Comparison of ENCODE assay signal across 8 cellular contexts in genomic region chr1:235127203-235127602, GRCh38. TPM values are rescaled to one million over a fixed set of nuclear protein-coding genes. Genes with fewer than 3 reads are reported as not detected.
DNase-seq lines count a peak whose midpoint lies in the region; ATAC-seq and TF ChIP-seq lines count a peak whose summit lies in the region.

No MANE protein-coding gene starts in this region.

- H3K9me3 Mint-ChIP-seq in dendritic cell treated with granulocyte-macrophage colony-stimulating factor and Interleukin-4, amounts not matched to agents 40 ng/mL and 50 ng/mL, for 4 days = no peaks in the 10 kb centered on the region
- no peaks in the 10 kb centered on the region for H3K9me3 Mint-ChIP-seq in naive thymus-derived CD8-positive, alpha-beta T cell

- POLR2A ChIA-PET in naive thymus-derived CD8-positive, alpha-beta T cell (lab: Charles Lee) = interaction anchor here (1.1 to 4.1 kb wide), 5 partner anchors 24 to 201 kb away, joined by 3 to 24 read pairs (median 6); partner anchors contain the start of genes ARID4B, GGPS1 and RBM34

- peaks cover 59% of the 10 kb centered on the region for H3K36me3 Mint-ChIP-seq in dendritic cell treated with granulocyte-macrophage colony-stimulating factor and Interleukin-4, amounts not matched to agents 40 ng/mL and 50 ng/mL, for 4 days (ENCODE audit: low read depth)
- H3K36me3 Mint-ChIP-seq in naive thymus-derived CD8-positive, alpha-beta T cell = peaks cover 0 to 42% (median 7%) of the 10 kb centered on the region in 3 donors

- no peaks in the 10 kb centered on the region for H3K9me3 ChIP-seq in BLaER1

- no peaks in the 10 kb centered on the region for H3K27me3 Mint-ChIP-seq in dendritic cell treated with granulocyte-macrophage colony-stimulating factor and Interleukin-4, amounts not matched to agents 40 ng/mL and 50 ng/mL, for 4 days
- H3K27me3 Mint-ChIP-seq in naive thymus-derived CD8-positive, alpha-beta T cell = no peaks in the 10 kb centered on the region

- H3K9ac ChIP-seq in BLaER1 = peak overlapping the region; percentile 98

- no peak for ATAC-seq in naive thymus-derived CD8-positive, alpha-beta T cell
- no peak for ATAC-seq in HG03135 (IDR thresholded peaks at IDR 0.05; ENCODE audit: unreplicated experiment)
- ATAC-seq in GM21423 (IDR thresholded peaks at IDR 0.05; ENCODE audit: unreplicated experiment) = no peak

- H3K4me3 Mint-ChIP-seq in dendritic cell treated with granulocyte-macrophage colony-stimulating factor and Interleukin-4, amounts not matched to agents 40 ng/mL and 50 ng/mL, for 4 days = peak overlapping the region; percentile 98
- peak overlapping the region; percentile 86 to 98 (median 96) for H3K4me3 Mint-ChIP-seq in naive thymus-derived CD8-positive, alpha-beta T cell

- H3K27ac ChIP-seq in BLaER1 (peak overlapping the region; percentile 97), substantia nigra (ENCODE audit: low read depth, low read length, poor library complexity, severe bottlenecking) (no peak overlapping the region)

- H3K36me3 ChIP-seq in BLaER1 = peaks cover 63% of the 10 kb centered on the region

- peaks cover 50% of the 10 kb centered on the region for H3K4me1 Mint-ChIP-seq in dendritic cell treated with granulocyte-macrophage colony-stimulating factor and Interleukin-4, amounts not matched to agents 40 ng/mL and 50 ng/mL, for 4 days (ENCODE audit: low read depth)
- peaks cover 18 to 62% (median 59%) of the 10 kb centered on the region in 4 donors for H3K4me1 Mint-ChIP-seq in naive thymus-derived CD8-positive, alpha-beta T cell

- H3K27ac Mint-ChIP-seq in dendritic cell treated with granulocyte-macrophage colony-stimulating factor and Interleukin-4, amounts not matched to agents 40 ng/mL and 50 ng/mL, for 4 days = peak overlapping the region; percentile 95
- peak overlapping the region; percentile 83 to 99 (median 98) for H3K27ac Mint-ChIP-seq in naive thymus-derived CD8-positive, alpha-beta T cell

- intact Hi-C loops in dendritic cell treated with granulocyte-macrophage colony-stimulating factor and Interleukin-4, amounts not matched to agents 40 ng/mL and 50 ng/mL, for 4 days (cut with micrococcal nuclease) = no loop called here

- H3K4me1 ChIP-seq in BLaER1 = peaks cover 51% of the 10 kb centered on the region

- DNase-seq in LNCaP clone FGC (ENCODE audit: low read depth) = no peak
- no peak for DNase-seq in naive thymus-derived CD8-positive, alpha-beta T cell
- no peak for DNase-seq in pons (ENCODE audit: low spot score)
- no peak for DNase-seq in substantia nigra (lab: John Stamatoyannopoulos, UW)

- H4K20me1 ChIP-seq in BLaER1 = peaks cover 60% of the 10 kb centered on the region

- H3K27me3 ChIP-seq in BLaER1 = no peaks in the 10 kb centered on the region

- peak overlapping the region; percentile 86 for H3K4me2 ChIP-seq in BLaER1

- TF ChIP-seq CTCF in LNCaP clone FGC (IDR thresholded peaks at IDR 0.05; ENCODE audit: control insufficient read depth, extremely low read depth, insufficient read depth) = no peak

- peak overlapping the region; percentile 82 for H3K4me3 ChIP-seq in BLaER1
- peak overlapping the region; percentile 91 for H3K4me3 ChIP-seq in LNCaP clone FGC (ENCODE audit: low read depth, low read length)

RNA-seq across cellular contexts. Expression of gene TOMM20, which starts 1.4 kb away (rescaled TPM):
- 100 to 1,000 TPM; 104 to 111 TPM for total RNA-seq in naive thymus-derived CD8-positive, alpha-beta T cell
- 10 to 100 TPM; 56.6 to 67.0 (median 60.7) TPM for polyA plus RNA-seq in naive thymus-derived CD8-positive, alpha-beta T cell

RNA-seq across cellular contexts. Expression of gene RBM34, which starts 33.8 kb away (rescaled TPM):
- total RNA-seq in naive thymus-derived CD8-positive, alpha-beta T cell = 100 to 1,000 TPM; 145 to 164 TPM
- 10 to 100 TPM; 66.1 to 92.1 (median 70.4) TPM for polyA plus RNA-seq in naive thymus-derived CD8-positive, alpha-beta T cell
